8 cellular contexts compared by ENCODE assay signal in the genomic region with DNA sequence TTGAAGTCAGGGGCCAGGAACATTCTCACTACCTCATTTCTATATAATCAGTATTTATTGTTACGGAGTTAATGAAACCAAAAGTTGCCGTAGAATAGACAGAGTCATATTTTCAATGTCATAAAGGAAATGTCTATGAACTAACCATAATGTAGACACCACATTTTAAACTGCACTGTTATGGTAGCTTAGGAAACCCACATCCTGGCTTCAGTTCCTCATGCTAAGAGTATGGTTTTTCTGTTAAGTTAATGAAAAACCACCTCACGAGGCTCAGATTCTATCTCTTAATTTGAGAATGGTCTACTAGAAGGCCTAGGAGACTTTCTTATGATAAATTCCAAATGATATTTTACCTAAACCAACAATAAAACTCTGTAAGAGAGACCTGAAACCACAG.
A peak's percentile ranks its signal among the peaks of the same experiment; 100 is the strongest.
DNase-seq lines count a peak whose midpoint lies in the region; ATAC-seq and TF ChIP-seq lines count a peak whose summit lies in the region.

No MANE protein-coding gene starts in this region.

- H3K27ac Mint-ChIP-seq in activated T-helper 1 cell treated with anti-CD3 and anti-CD28 coated beads, Interleukin-12 subunit alpha, Interleukin-12 subunit beta, Interleukin-2, Interleukin-4 antibody, amounts not matched to agents 30 ng/mL and 10 ng/mL and 1 ng/mL, durations not matched to agents 14 hours and 24 hours and 36 hours, result no peak overlapping the region
- no peak overlapping the region for H3K27ac Mint-ChIP-seq in GM23338

- intact Hi-C loops in activated T-helper 1 cell treated with anti-CD3 and anti-CD28 coated beads, Interleukin-12 subunit alpha, Interleukin-12 subunit beta, Interleukin-2, Interleukin-4 antibody, amounts not matched to agents 30 ng/mL and 10 ng/mL and 1 ng/mL, durations not matched to agents 14 hours and 24 hours and 36 hours (cut with micrococcal nuclease), result loop anchor here (5.0 kb wide), 2 partner anchors 344 to 501 kb away; partner anchors contain the start of gene RHOBTB1

- no peak overlapping the region for H3K4me3 ChIP-seq in GM12865 (ENCODE audit: low read depth, low read length)
- H3K4me3 ChIP-seq in GM23338, result no peak overlapping the region
- H3K4me3 ChIP-seq in MG63, result no peak overlapping the region

- ATAC-seq in GM19397 (IDR thresholded peaks at IDR 0.05; ENCODE audit: unreplicated experiment), result peak; percentile 99
- ATAC-seq in HG03108 (IDR thresholded peaks at IDR 0.05; ENCODE audit: unreplicated experiment), result peak; percentile 100
- ATAC-seq in GM23338, result no peak

- no peak overlapping the region for H3K27ac ChIP-seq in GM23338 (ENCODE audit: low read depth)

- H3K79me2 ChIP-seq in GM23338 (replicated peaks; ENCODE audit: insufficient read depth), result no peaks in the 10 kb centered on the region

- peaks cover 2% of the 10 kb centered on the region; the same call in 1 of the 2 replicates for H3K4me1 ChIP-seq in GM23338 (ENCODE audit: insufficient read depth)

- H3K27me3 ChIP-seq in GM23338 (ENCODE audit: insufficient read depth) (no peaks in the 10 kb centered on the region), MG63 (no peaks in the 10 kb centered on the region)

- no peaks in the 10 kb centered on the region for H3K9me2 ChIP-seq in GM23338 (ENCODE audit: insufficient read depth)

- DNase-seq in GM12865 (ENCODE audit: low read depth), result peak; percentile 80
- DNase-seq in activated T-helper 1 cell treated with anti-CD3 and anti-CD28 coated beads, Interleukin-12 subunit alpha, Interleukin-12 subunit beta, Interleukin-2, Interleukin-4 antibody, amounts not matched to agents 30 ng/mL and 10 ng/mL and 1 ng/mL, durations not matched to agents 14 hours and 24 hours and 36 hours (ENCODE audit: low spot score), result peak; percentile 12
- no peak for DNase-seq in superior temporal gyrus (ENCODE audit: extremely low spot score)
- DNase-seq in GM23338 (ENCODE audit: low spot score), result no peak
- DNase-seq in MG63, result no peak
- DNase-seq in foreskin melanocyte, result no peak

- H3K4me1 Mint-ChIP-seq in activated T-helper 1 cell treated with anti-CD3 and anti-CD28 coated beads, Interleukin-12 subunit alpha, Interleukin-12 subunit beta, Interleukin-2, Interleukin-4 antibody, amounts not matched to agents 30 ng/mL and 10 ng/mL and 1 ng/mL, durations not matched to agents 14 hours and 24 hours and 36 hours (ENCODE audit: low read depth), result peaks cover 25% of the 10 kb centered on the region
- H3K4me1 Mint-ChIP-seq in GM23338, result no peaks in the 10 kb centered on the region

- no peak for TF ChIP-seq CTCF in GM12865 (IDR thresholded peaks at IDR 0.05; ENCODE audit: insufficient read depth, low read depth, low read length, missing control alignments)
- no peak for TF ChIP-seq CTCF in GM23338 (conservative IDR thresholded peaks at IDR 0.05; ENCODE audit: low read depth in 2 of 2)

- peaks cover 3% of the 10 kb centered on the region; the same call in 1 of the 2 replicates for H3K9me3 ChIP-seq in MG63

- H4K20me1 ChIP-seq in GM23338 (replicated peaks; ENCODE audit: insufficient read depth), result no peaks in the 10 kb centered on the region

- no peaks in the 10 kb centered on the region for H3F3A ChIP-seq in GM23338 (replicated peaks; ENCODE audit: low read depth)

- H3K36me3 Mint-ChIP-seq in activated T-helper 1 cell treated with anti-CD3 and anti-CD28 coated beads, Interleukin-12 subunit alpha, Interleukin-12 subunit beta, Interleukin-2, Interleukin-4 antibody, amounts not matched to agents 30 ng/mL and 10 ng/mL and 1 ng/mL, durations not matched to agents 14 hours and 24 hours and 36 hours (ENCODE audit: low read depth), result peaks cover 6% of the 10 kb centered on the region
- H3K36me3 Mint-ChIP-seq in GM23338 (ENCODE audit: low read depth), result no peaks in the 10 kb centered on the region; the same call in 2 of the 3 replicates

- no peak overlapping the region for H3K4me2 ChIP-seq in GM23338

- no peaks in the 10 kb centered on the region for H3K36me3 ChIP-seq in GM23338 (ENCODE audit: insufficient read depth)
- H3K36me3 ChIP-seq in MG63, result no peaks in the 10 kb centered on the region

- H3K27me3 Mint-ChIP-seq in activated T-helper 1 cell treated with anti-CD3 and anti-CD28 coated beads, Interleukin-12 subunit alpha, Interleukin-12 subunit beta, Interleukin-2, Interleukin-4 antibody, amounts not matched to agents 30 ng/mL and 10 ng/mL and 1 ng/mL, durations not matched to agents 14 hours and 24 hours and 36 hours (ENCODE audit: insufficient read depth), result peaks cover 7% of the 10 kb centered on the region
- H3K27me3 Mint-ChIP-seq in GM23338 (ENCODE audit: insufficient read depth, low read depth, poor library complexity), result no peaks in the 10 kb centered on the region

- no peak overlapping the region for H3K4me3 Mint-ChIP-seq in activated T-helper 1 cell treated with anti-CD3 and anti-CD28 coated beads, Interleukin-12 subunit alpha, Interleukin-12 subunit beta, Interleukin-2, Interleukin-4 antibody, amounts not matched to agents 30 ng/mL and 10 ng/mL and 1 ng/mL, durations not matched to agents 14 hours and 24 hours and 36 hours
- no peak overlapping the region for H3K4me3 Mint-ChIP-seq in GM23338

- H3K9me3 Mint-ChIP-seq in activated T-helper 1 cell treated with anti-CD3 and anti-CD28 coated beads, Interleukin-12 subunit alpha, Interleukin-12 subunit beta, Interleukin-2, Interleukin-4 antibody, amounts not matched to agents 30 ng/mL and 10 ng/mL and 1 ng/mL, durations not matched to agents 14 hours and 24 hours and 36 hours, result peaks cover 20% of the 10 kb centered on the region
- H3K9me3 Mint-ChIP-seq in GM23338, result peaks cover 8% of the 10 kb centered on the region

- no peak overlapping the region for H2AFZ ChIP-seq in GM23338

TF ChIP-seq in GM23338, 12 proteins besides CTCF, POLR2A, EP300 and RAD21 (continues in another document):
- TF ChIP-seq EZH2phosphoT487 (IDR thresholded peaks at IDR 0.05; ENCODE audit: unreplicated experiment), result no peak
- no peak for TF ChIP-seq CREB1 (CRISPR knock-in tag; IDR thresholded peaks at IDR 0.05; ENCODE audit: low read depth)
- no peak for TF ChIP-seq POLR2AphosphoS5 (IDR thresholded peaks at IDR 0.05; ENCODE audit: low read depth)
- TF ChIP-seq NANOG (IDR thresholded peaks at IDR 0.05; ENCODE audit: borderline replicate concordance), result no peak
- no peak for TF ChIP-seq ZNF114 (CRISPR knock-in tag; IDR thresholded peaks at IDR 0.05)
- TF ChIP-seq, protein P1, sequence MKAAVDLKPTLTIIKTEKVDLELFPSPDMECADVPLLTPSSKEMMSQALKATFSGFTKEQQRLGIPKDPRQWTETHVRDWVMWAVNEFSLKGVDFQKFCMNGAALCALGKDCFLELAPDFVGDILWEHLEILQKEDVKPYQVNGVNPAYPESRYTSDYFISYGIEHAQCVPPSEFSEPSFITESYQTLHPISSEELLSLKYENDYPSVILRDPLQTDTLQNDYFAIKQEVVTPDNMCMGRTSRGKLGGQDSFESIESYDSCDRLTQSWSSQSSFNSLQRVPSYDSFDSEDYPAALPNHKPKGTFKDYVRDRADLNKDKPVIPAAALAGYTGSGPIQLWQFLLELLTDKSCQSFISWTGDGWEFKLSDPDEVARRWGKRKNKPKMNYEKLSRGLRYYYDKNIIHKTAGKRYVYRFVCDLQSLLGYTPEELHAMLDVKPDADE (IDR thresholded peaks at IDR 0.05), result no peak
- TF ChIP-seq ZNF331 (CRISPR knock-in tag; IDR thresholded peaks at IDR 0.05; ENCODE audit: low read depth), result no peak
- TF ChIP-seq, protein P2, sequence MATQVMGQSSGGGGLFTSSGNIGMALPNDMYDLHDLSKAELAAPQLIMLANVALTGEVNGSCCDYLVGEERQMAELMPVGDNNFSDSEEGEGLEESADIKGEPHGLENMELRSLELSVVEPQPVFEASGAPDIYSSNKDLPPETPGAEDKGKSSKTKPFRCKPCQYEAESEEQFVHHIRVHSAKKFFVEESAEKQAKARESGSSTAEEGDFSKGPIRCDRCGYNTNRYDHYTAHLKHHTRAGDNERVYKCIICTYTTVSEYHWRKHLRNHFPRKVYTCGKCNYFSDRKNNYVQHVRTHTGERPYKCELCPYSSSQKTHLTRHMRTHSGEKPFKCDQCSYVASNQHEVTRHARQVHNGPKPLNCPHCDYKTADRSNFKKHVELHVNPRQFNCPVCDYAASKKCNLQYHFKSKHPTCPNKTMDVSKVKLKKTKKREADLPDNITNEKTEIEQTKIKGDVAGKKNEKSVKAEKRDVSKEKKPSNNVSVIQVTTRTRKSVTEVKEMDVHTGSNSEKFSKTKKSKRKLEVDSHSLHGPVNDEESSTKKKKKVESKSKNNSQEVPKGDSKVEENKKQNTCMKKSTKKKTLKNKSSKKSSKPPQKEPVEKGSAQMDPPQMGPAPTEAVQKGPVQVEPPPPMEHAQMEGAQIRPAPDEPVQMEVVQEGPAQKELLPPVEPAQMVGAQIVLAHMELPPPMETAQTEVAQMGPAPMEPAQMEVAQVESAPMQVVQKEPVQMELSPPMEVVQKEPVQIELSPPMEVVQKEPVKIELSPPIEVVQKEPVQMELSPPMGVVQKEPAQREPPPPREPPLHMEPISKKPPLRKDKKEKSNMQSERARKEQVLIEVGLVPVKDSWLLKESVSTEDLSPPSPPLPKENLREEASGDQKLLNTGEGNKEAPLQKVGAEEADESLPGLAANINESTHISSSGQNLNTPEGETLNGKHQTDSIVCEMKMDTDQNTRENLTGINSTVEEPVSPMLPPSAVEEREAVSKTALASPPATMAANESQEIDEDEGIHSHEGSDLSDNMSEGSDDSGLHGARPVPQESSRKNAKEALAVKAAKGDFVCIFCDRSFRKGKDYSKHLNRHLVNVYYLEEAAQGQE (IDR thresholded peaks at IDR 0.05; ENCODE audit: unreplicated experiment), result no peak

Comparison
In these comparisons a context has a peak if more than half of its experiments do, and no peak if none do; other contexts are left out.
1. DNase-seq: peak in GM12865 (single experiment) and activated T-helper 1 cell treated with anti-CD3 and anti-CD28 coated beads, Interleukin-12 subunit alpha, Interleukin-12 subunit beta, Interleukin-2, Interleukin-4 antibody, amounts not matched to agents 30 ng/mL and 10 ng/mL and 1 ng/mL, durations not matched to agents 14 hours and 24 hours and 36 hours (single experiment); none in superior temporal gyrus (single experiment), GM23338 (single experiment), MG63 (single experiment) and foreskin melanocyte (single experiment).